Comparison of ENCODE assay signal across 21 cellular contexts in the genomic region with DNA sequence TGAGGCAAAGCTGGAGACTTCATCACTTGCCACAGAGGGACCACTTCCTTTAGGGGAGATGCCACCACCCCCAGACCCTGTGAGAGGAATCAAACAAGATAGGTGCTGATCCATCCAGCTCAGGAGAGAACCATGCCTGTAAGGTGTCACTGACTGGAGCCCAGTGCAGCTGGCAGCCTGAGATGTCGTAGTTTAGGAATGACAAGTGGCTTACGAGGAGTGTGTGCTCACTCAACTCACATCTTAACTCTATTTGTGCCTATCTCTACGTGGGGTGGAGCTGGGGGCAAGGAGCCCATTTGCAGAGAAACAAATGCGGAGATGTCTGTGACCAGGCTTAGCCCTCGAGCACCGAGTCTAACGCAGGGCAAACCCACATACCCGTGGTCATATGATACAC. TPM values are rescaled to one million over a fixed set of nuclear protein-coding genes. Genes with fewer than 3 reads are reported as not detected.
DNase-seq lines count a peak whose midpoint lies in the region; ATAC-seq, FAIRE-seq and TF ChIP-seq lines count a peak whose summit lies in the region.
"Had no signal": no experiment of that assay in that cellular context is flagged by ENCODE, and none has a peak within 500 bp of the region (broad histone marks: within the 10 kb centered on the region; RNA-seq: fewer than 3 reads in every experiment).

No MANE protein-coding gene starts in this region.

- no peak overlapping the region for H3K27ac ChIP-seq in CD8-positive, alpha-beta T cell (ENCODE audit: low read depth, low read length)
- H3K27ac ChIP-seq in H1 (ENCODE audit: low read depth, low read length) (no peak overlapping the region), osteoblast (ENCODE audit: low read depth, low read length) (no peak overlapping the region), brain microvascular endothelial cell (no peak overlapping the region)
- H3K27ac ChIP-seq: C4-2B had no signal

- no peak for TF ChIP-seq RAD21 in H1 (IDR thresholded peaks at IDR 0.05 in 1 of 2, conservative IDR thresholded peaks at IDR 0.05 in 1 of 2; ENCODE audit: low read depth in 2 of 2, low read length in 2 of 2)

- H3K27me3 Mint-ChIP-seq in CD8-positive, alpha-beta T cell (ENCODE audit: low read depth), result no peaks in the 10 kb centered on the region
- no peaks in the 10 kb centered on the region for H3K27me3 Mint-ChIP-seq in activated T-cell treated with anti-CD3 and anti-CD28 coated beads, Interleukin-2, amount 50 U/mL, for 72 hours (ENCODE audit: low read depth)
- no peaks in the 10 kb centered on the region for H3K27me3 Mint-ChIP-seq in mesothelial cell of epicardium (ENCODE audit: low read depth)
- H3K27me3 Mint-ChIP-seq: CD4-positive, alpha-beta T cell; IgD-negative memory B cell had no signal

- H2BK12ac ChIP-seq in H1 (ENCODE audit: low read depth, low read length), result no peak overlapping the region

- POLR2A ChIA-PET in CD8-positive, alpha-beta T cell (lab: Charles Lee), result no interaction called here
- POLR2A ChIA-PET in H1 (lab: Charles Lee; ENCODE audit: partially characterized antibody), result interaction anchor here (1.3 to 1.8 kb wide), 2 partner anchors 10 to 23 kb away, joined by 3 to 6 read pairs; no protein-coding TSS in a partner anchor

- H3K4me3 Mint-ChIP-seq in CD8-positive, alpha-beta T cell, result no peak overlapping the region
- no peak overlapping the region for H3K4me3 Mint-ChIP-seq in activated T-cell treated with anti-CD3 and anti-CD28 coated beads, Interleukin-2, amount 50 U/mL, for 72 hours
- no peak overlapping the region for H3K4me3 Mint-ChIP-seq in mesothelial cell of epicardium
- H3K4me3 Mint-ChIP-seq: CD4-positive, alpha-beta T cell; H9 had no signal

- no peak for TF ChIP-seq EP300 in H1 (IDR thresholded peaks at IDR 0.05; ENCODE audit: borderline replicate concordance in 1 of 2, low read depth in 2 of 2, low read length in 2 of 2)

- H3K79me2 ChIP-seq in H1 (ENCODE audit: control insufficient read depth in 1 of 2, insufficient read depth in 2 of 2, low read length in 2 of 2), result peaks cover 0 to 3% of the 10 kb centered on the region in 2 experiments; a peak in 1 of 4 replicates
- peaks cover 28% of the 10 kb centered on the region for H3K79me2 ChIP-seq in osteoblast (ENCODE audit: insufficient read depth, low read length)

- ATAC-seq in CD8-positive, alpha-beta T cell, result no peak
- ATAC-seq in activated T-cell treated with anti-CD3 and anti-CD28 coated beads, Interleukin-2, amount 50 U/mL, for 72 hours (replicated peaks in 1 of 2), result no peak
- ATAC-seq: HepG2 had no signal

- no peak for DNase-seq in CD8-positive, alpha-beta T cell
- DNase-seq in HTR-8/SVneo (ENCODE audit: insufficient read length, low spot score) (no peak), H1 (ENCODE audit: low read depth in 1 of 2, low spot score in 2 of 2) (no peak), osteoblast (ENCODE audit: insufficient read length, low spot score, missing footprints) (peak; percentile 79), brain microvascular endothelial cell (no peak), ureter (ENCODE audit: low spot score) (no peak), mesothelial cell of epicardium (ENCODE audit: low spot score in 2 of 2, unreplicated experiment in 2 of 2) (no peak)
- no peak for DNase-seq in activated T-cell treated with anti-CD3 and anti-CD28 coated beads, Interleukin-2, amount 50 U/mL, for 72 hours
- DNase-seq: ACHN; BE2C; Calu3; CD4-positive, alpha-beta T cell; DMS79 treated with DMSO at 0.1 percent for 48 hours; GF-D8; GOT3; H9; KBM-7 had no signal

- H2AK5ac ChIP-seq in H1 (ENCODE audit: low read depth, low read length), result no peak overlapping the region

- peaks cover 14% of the 10 kb centered on the region for H3K4me1 Mint-ChIP-seq in CD8-positive, alpha-beta T cell (ENCODE audit: low read depth)
- peaks cover under 1% of the 10 kb centered on the region for H3K4me1 Mint-ChIP-seq in activated T-cell treated with anti-CD3 and anti-CD28 coated beads, Interleukin-2, amount 50 U/mL, for 72 hours (ENCODE audit: low read depth)
- peaks cover 5% of the 10 kb centered on the region for H3K4me1 Mint-ChIP-seq in mesothelial cell of epicardium
- H3K4me1 Mint-ChIP-seq: H9 had no signal

- no peak overlapping the region for H3K4ac ChIP-seq in H1 (replicated peaks; ENCODE audit: insufficient read length, low read depth, low read length)

- no peak overlapping the region for H4K91ac ChIP-seq in H1 (replicated peaks; ENCODE audit: insufficient read length, low read length)

- H2BK120ac ChIP-seq in H1 (replicated peaks; ENCODE audit: low read depth, low read length), result no peak overlapping the region

- peaks cover 8% of the 10 kb centered on the region for H3K4me1 ChIP-seq in CD8-positive, alpha-beta T cell (ENCODE audit: insufficient read depth, low read length)
- H3K4me1 ChIP-seq in H1 (replicated peaks in 1 of 4; ENCODE audit: control insufficient read depth in 3 of 4, insufficient read depth in 4 of 4, low read length in 3 of 4), result no peaks in the 10 kb centered on the region
- no peaks in the 10 kb centered on the region for H3K4me1 ChIP-seq in osteoblast (ENCODE audit: insufficient read depth, low read length)
- H3K4me1 ChIP-seq: BE2C had no signal

- H3K9me3 Mint-ChIP-seq in CD8-positive, alpha-beta T cell, result no peaks in the 10 kb centered on the region
- no peaks in the 10 kb centered on the region for H3K9me3 Mint-ChIP-seq in activated T-cell treated with anti-CD3 and anti-CD28 coated beads, Interleukin-2, amount 50 U/mL, for 72 hours
- no peaks in the 10 kb centered on the region for H3K9me3 Mint-ChIP-seq in mesothelial cell of epicardium
- H3K9me3 Mint-ChIP-seq: CD4-positive, alpha-beta T cell; H9; IgD-negative memory B cell had no signal

- TF ChIP-seq CTCF in CD8-positive, alpha-beta T cell (IDR thresholded peaks at IDR 0.05), result no peak
- TF ChIP-seq CTCF in H1 (IDR thresholded peaks at IDR 0.05; ENCODE audit: control extremely low read depth in 1 of 3, insufficient read depth in 1 of 3, low read depth in 1 of 3, low read length in 3 of 3) (no peak), osteoblast (IDR thresholded peaks at IDR 0.05; ENCODE audit: extremely low read depth, low read depth, low read length) (no peak), brain microvascular endothelial cell (IDR thresholded peaks at IDR 0.05; ENCODE audit: low read depth, low read length, missing control alignments) (no peak), mesothelial cell of epicardium (IDR thresholded peaks at IDR 0.05; ENCODE audit: unreplicated experiment) (no peak)

- peaks cover 2 to 12% of the 10 kb centered on the region in 2 experiments for H4K20me1 ChIP-seq in H1 (replicated peaks in 1 of 2; ENCODE audit: control insufficient read depth in 1 of 2, insufficient read depth in 2 of 2, low read length in 2 of 2)
- peaks cover 5% of the 10 kb centered on the region for H4K20me1 ChIP-seq in osteoblast (ENCODE audit: insufficient read depth, low read length)

- H2BK20ac ChIP-seq in H1 (ENCODE audit: low read length), result no peak overlapping the region

- H3K4me2 ChIP-seq in H1 (ENCODE audit: insufficient read depth in 1 of 2, low read depth in 2 of 2, low read length in 2 of 2), result no peak overlapping the region
- H3K4me2 ChIP-seq in osteoblast (ENCODE audit: insufficient read depth, low read length), result no peak overlapping the region

- H3K4me3 ChIP-seq in CD8-positive, alpha-beta T cell (ENCODE audit: low read depth, low read length), result no peak overlapping the region
- H3K4me3 ChIP-seq in H1 (ENCODE audit: extremely low read depth in 1 of 4, insufficient read depth in 2 of 4, low read depth in 3 of 4, low read length in 4 of 4) (no peak overlapping the region), osteoblast (ENCODE audit: insufficient read depth, low read length) (no peak overlapping the region), brain microvascular endothelial cell (ENCODE audit: low read depth, low read length) (no peak overlapping the region)

- H3K27me3 ChIP-seq in CD8-positive, alpha-beta T cell (ENCODE audit: insufficient read depth, low read length), result no peaks in the 10 kb centered on the region
- no peaks in the 10 kb centered on the region for H3K27me3 ChIP-seq in H1 (replicated peaks in 1 of 4; ENCODE audit: control insufficient read depth in 3 of 4, extremely low read depth in 1 of 4, insufficient read depth in 3 of 4, low read length in 3 of 4)
- no peaks in the 10 kb centered on the region for H3K27me3 ChIP-seq in osteoblast (ENCODE audit: insufficient read depth, low read length)
- no peaks in the 10 kb centered on the region for H3K27me3 ChIP-seq in brain microvascular endothelial cell (replicated peaks)
- H3K27me3 ChIP-seq: BE2C had no signal

- H3K27ac Mint-ChIP-seq in CD8-positive, alpha-beta T cell, result peak overlapping the region; percentile 37
- no peak overlapping the region for H3K27ac Mint-ChIP-seq in activated T-cell treated with anti-CD3 and anti-CD28 coated beads, Interleukin-2, amount 50 U/mL, for 72 hours
- H3K27ac Mint-ChIP-seq in mesothelial cell of epicardium, result no peak overlapping the region
- H3K27ac Mint-ChIP-seq: CD4-positive, alpha-beta T cell; H9; IgD-negative memory B cell had no signal

- H3K23ac ChIP-seq in H1 (ENCODE audit: insufficient read length), result no peak overlapping the region

- in situ Hi-C loops in brain microvascular endothelial cell (cut with HindIII; ENCODE audit: low pct_ligation_motif_present, low sequenced_read_pairs), result no loop called here

- H2AFZ ChIP-seq in H1 (ENCODE audit: low read length) (no peak overlapping the region), osteoblast (ENCODE audit: low read length) (no peak overlapping the region)

- 0 out of 2 replicates have a peak overlapping the region, but pooled peaks have one; percentile 35 for H2BK5ac ChIP-seq in H1 (ENCODE audit: low read depth, low read length)

- TF ChIP-seq POLR2A in H1 (IDR thresholded peaks at IDR 0.05; ENCODE audit: control extremely low read depth in 1 of 2, low read depth in 2 of 2, low read length in 2 of 2), result no peak

- no peak overlapping the region for H3K18ac ChIP-seq in H1 (ENCODE audit: extremely low read depth, low read length)

- peaks cover 18% of the 10 kb centered on the region for H3K36me3 ChIP-seq in CD8-positive, alpha-beta T cell (ENCODE audit: insufficient read depth, low read length)
- H3K36me3 ChIP-seq in H1 (ENCODE audit: control insufficient read depth in 2 of 4, insufficient read depth in 4 of 4, low read length in 3 of 4) (peaks cover 14 to 48% (median 24%) of the 10 kb centered on the region in 4 experiments; a peak in 6 of 8 replicates), osteoblast (ENCODE audit: insufficient read depth, low read length) (peaks cover 57% of the 10 kb centered on the region), brain microvascular endothelial cell (replicated peaks) (peaks cover 66% of the 10 kb centered on the region)

- peaks cover 59% of the 10 kb centered on the region for H3K36me3 Mint-ChIP-seq in CD8-positive, alpha-beta T cell
- peaks cover 9 to 14% of the 10 kb centered on the region in 2 donors for H3K36me3 Mint-ChIP-seq in activated T-cell treated with anti-CD3 and anti-CD28 coated beads, Interleukin-2, amount 50 U/mL, for 72 hours (ENCODE audit: insufficient read depth in 2 of 2)
- peaks cover 34% of the 10 kb centered on the region for H3K36me3 Mint-ChIP-seq in mesothelial cell of epicardium

- H3K56ac ChIP-seq in H1 (replicated peaks; ENCODE audit: insufficient read length, low read depth, low read length), result no peak overlapping the region

- no peaks in the 10 kb centered on the region for H3K9me3 ChIP-seq in CD8-positive, alpha-beta T cell (ENCODE audit: low read length)
- no peaks in the 10 kb centered on the region for H3K9me3 ChIP-seq in H1 (ENCODE audit: insufficient read depth in 2 of 2, low read depth in 1 of 2, low read length in 1 of 2)
- H3K9me3 ChIP-seq in osteoblast (ENCODE audit: low read depth, low read length), result peaks cover 1% of the 10 kb centered on the region
- H3K9me3 ChIP-seq: BE2C had no signal

- FAIRE-seq in HTR-8/SVneo (lab: Jason Lieb, UNC) (peak; percentile 13), H1 (lab: Jason Lieb, UNC) (no peak)
- FAIRE-seq: A204.1, HepG2 had no signal

- no peak overlapping the region for H4K8ac ChIP-seq in H1 (ENCODE audit: extremely low read depth, insufficient read depth, low read length)

- H3K79me1 ChIP-seq in H1 (ENCODE audit: low read depth, low read length), result no peaks in the 10 kb centered on the region

- no peak overlapping the region for H3K14ac ChIP-seq in H1 (ENCODE audit: insufficient read length)

- WGBS in H1 (ENCODE audit: extremely low coverage in 1 of 2, insufficient coverage in 1 of 2, insufficient read length in 1 of 2, insufficient replicate concordance in 2 of 2, low coverage in 1 of 2, low lambda C conversion rate in 2 of 2, missing lambda C conversion rate in 1 of 2), 2 experiments, result 95% methylated on average over 8 of the region's 8 CpGs; no CpG with 5 or more reads in 1 of the 2 experiments

- CTCF ChIA-PET in CD8-positive, alpha-beta T cell (lab: Charles Lee), result interaction anchor here (1.0 to 1.1 kb wide), 2 partner anchors 12 to 43 kb away, joined by 3 to 4 read pairs; no protein-coding TSS in a partner anchor
- CTCF ChIA-PET in H1 (lab: Charles Lee; ENCODE audit: partially characterized antibody), result interaction anchor here (0.7 to 0.8 kb wide), 2 partner anchors 11 to 15 kb away, joined by 3 to 5 read pairs; no protein-coding TSS in a partner anchor

- H2BK15ac ChIP-seq in H1 (ENCODE audit: low read length), result no peak overlapping the region

- H4K5ac ChIP-seq in H1 (ENCODE audit: insufficient read length, low read depth, low read length), result no peak overlapping the region

- intact Hi-C loops in CD8-positive, alpha-beta T cell (cut with DNase I, micrococcal nuclease), result loop anchor here in 1 of 2 experiments (10.0 kb wide), 1 partner anchor 1147 kb away; the partner anchor contains the start of gene SFSWAP

- no peak overlapping the region; a peak in 1 of 7 replicates for H3K9ac ChIP-seq in H1 (replicated peaks in 1 of 4; ENCODE audit: extremely low read depth in 1 of 4, low read depth in 3 of 4, low read length in 3 of 4)

- H3K23me2 ChIP-seq in H1 (ENCODE audit: low read depth, low read length), result no peaks in the 10 kb centered on the region; the same call in 1 of the 2 replicates

RNA-seq across cellular contexts. Expression of gene CHFR, which starts 25.8 kb away (rescaled TPM):
- 10 to 100 TPM; 70.6 to 81.1 TPM for total RNA-seq in CD8-positive, alpha-beta T cell
- 44.6 and 45.2 TPM in 2 replicates for total RNA-seq in H1 (2021; fragmentation: NEBNext Ultra II Directional; extraction: Animal tissue kit (Norgen Biotek cat#: 25700))
- polyA plus RNA-seq in H1 (2011; rRNA removed), result 31.4 and 58.8 TPM in 2 replicates
- polyA plus RNA-seq in H1 (2011; cell fraction: cytosol; rRNA removed), result 46.5 TPM
- 107 TPM for polyA plus RNA-seq in H1 (2011; cell fraction: nucleus; rRNA removed)
- 34.1 to 36.9 TPM (median 35.8 TPM) in 4 replicates for polyA plus RNA-seq in H1 (2012, experiment 1 of 2)
- 34.9 TPM for polyA plus RNA-seq in H1 (2012, experiment 2 of 2)
- polyA plus RNA-seq in H1 (2013, experiment 1 of 2), result 26.8 TPM
- 25.1 TPM for polyA plus RNA-seq in H1 (2013, experiment 2 of 2)
- polyA minus RNA-seq in H1 (2011; rRNA and poly(A)+ RNA removed), result 82.5 and 105 TPM in 2 replicates
- polyA minus RNA-seq in H1 (2011; cell fraction: cytosol; rRNA and poly(A)+ RNA removed), result 37.5 TPM
- polyA minus RNA-seq in H1 (2011; cell fraction: nucleus; rRNA and poly(A)+ RNA removed), result 38.0 TPM
- 54.8 and 55.0 TPM in 2 replicates for total RNA-seq in osteoblast
- 67.0 TPM for total RNA-seq in ureter
- total RNA-seq in activated T-cell treated with anti-CD3 and anti-CD28 coated beads, Interleukin-2, amount 50 U/mL, for 72 hours, result 10 to 100 TPM; 68.3 to 72.3 TPM
- total RNA-seq in mesothelial cell of epicardium, result 41.3 to 52.9 TPM (median 47.7 TPM) in 3 replicates

RNA-seq across cellular contexts. Expression of gene GOLGA3, which starts 32.9 kb away (rescaled TPM):
- total RNA-seq in CD8-positive, alpha-beta T cell, result 10 to 100 TPM; 31.7 to 33.8 TPM
- 33.1 and 33.4 TPM in 2 replicates for total RNA-seq in H1 (2021; fragmentation: NEBNext Ultra II Directional; extraction: Animal tissue kit (Norgen Biotek cat#: 25700))
- 6.4 and 8.4 TPM in 2 replicates for polyA plus RNA-seq in H1 (2011; rRNA removed)
- 11.0 TPM for polyA plus RNA-seq in H1 (2011; cell fraction: cytosol; rRNA removed)
- 16.8 TPM for polyA plus RNA-seq in H1 (2011; cell fraction: nucleus; rRNA removed)
- polyA plus RNA-seq in H1 (2012, experiment 1 of 2), result 11.9 to 16.4 TPM (median 13.1 TPM) in 4 replicates
- 2.6 TPM for polyA plus RNA-seq in H1 (2012, experiment 2 of 2)
- polyA plus RNA-seq in H1 (2013, experiment 1 of 2), result 8.2 TPM
- 8.1 TPM for polyA plus RNA-seq in H1 (2013, experiment 2 of 2)
- polyA minus RNA-seq in H1 (2011; rRNA and poly(A)+ RNA removed), result 21.1 and 21.8 TPM in 2 replicates
- polyA minus RNA-seq in H1 (2011; cell fraction: cytosol; rRNA and poly(A)+ RNA removed), result 21.1 TPM
- 28.4 TPM for polyA minus RNA-seq in H1 (2011; cell fraction: nucleus; rRNA and poly(A)+ RNA removed)
- 102 and 127 TPM in 2 replicates for total RNA-seq in osteoblast
- total RNA-seq in ureter, result 79.5 TPM
- 10 to 100 TPM; 58.2 to 60.4 TPM for total RNA-seq in activated T-cell treated with anti-CD3 and anti-CD28 coated beads, Interleukin-2, amount 50 U/mL, for 72 hours
- 62.0 to 63.8 TPM (median 62.2 TPM) in 3 replicates for total RNA-seq in mesothelial cell of epicardium
